In genomic region chr7:158809596-158809995, GRCh38 we compare ENCODE assay signal across 1 cellular context.
TF ChIP-seq lines count a peak whose summit lies in the region.

No MANE protein-coding gene starts in this region.

TF ChIP-seq in HepG2, 621 proteins besides CTCF, POLR2A, EP300 and RAD21:
- TF ChIP-seq HNRNPUL1 (IDR thresholded peaks at IDR 0.05; ENCODE audit: low read depth, low read length) (no peak), ZBTB34 (CRISPR knock-in tag; IDR thresholded peaks at IDR 0.05) (no peak), SAP130 (CRISPR knock-in tag; IDR thresholded peaks at IDR 0.05; ENCODE audit: low read depth) (no peak), ZMAT5 (CRISPR knock-in tag; IDR thresholded peaks at IDR 0.05; ENCODE audit: borderline replicate concordance, low read depth) (no peak), ZNF496 (CRISPR knock-in tag; IDR thresholded peaks at IDR 0.05; ENCODE audit: insufficient replicate concordance) (no peak), E2F2 (CRISPR knock-in tag; IDR thresholded peaks at IDR 0.05; ENCODE audit: borderline replicate concordance) (no peak), SRF (IDR thresholded peaks at IDR 0.05; ENCODE audit: low read depth, low read length) (peak; percentile 80)
TF ChIP-seq in HepG2: peak in this region for 1.
